In genomic region chr4:25069014-25069413, GRCh38 we compare ENCODE assay signal across 1 cellular context.
A peak's percentile ranks its signal among the peaks of the same experiment; 100 is the strongest.
TF ChIP-seq lines count a peak whose summit lies in the region.

No MANE protein-coding gene starts in this region.

TF ChIP-seq in HepG2, 621 proteins besides CTCF, POLR2A, EP300 and RAD21 (continued from another document and continues in another):
- TF ChIP-seq MAX (IDR thresholded peaks at IDR 0.05) = no peak
- TF ChIP-seq GATAD2A (CRISPR knock-in tag; IDR thresholded peaks at IDR 0.05) = 0 out of 2 replicates have a peak, but pooled peaks have one; percentile 46
- TF ChIP-seq ZBED4 (CRISPR knock-in tag; IDR thresholded peaks at IDR 0.05; ENCODE audit: borderline replicate concordance) = no peak
- no peak for TF ChIP-seq E2F2 (CRISPR knock-in tag; IDR thresholded peaks at IDR 0.05; ENCODE audit: borderline replicate concordance)
- no peak for TF ChIP-seq FOXP1 (IDR thresholded peaks at IDR 0.05)
- TF ChIP-seq FOXP1 (CRISPR knock-in tag; IDR thresholded peaks at IDR 0.05) = peak; percentile 59
- TF ChIP-seq FUBP1 (CRISPR knock-in tag; IDR thresholded peaks at IDR 0.05; ENCODE audit: borderline replicate concordance) = no peak
- TF ChIP-seq ZNF160 (CRISPR knock-in tag; IDR thresholded peaks at IDR 0.05) = no peak
- TF ChIP-seq SMAD1 (CRISPR knock-in tag; IDR thresholded peaks at IDR 0.05; ENCODE audit: borderline replicate concordance, low read depth) = no peak
- TF ChIP-seq ZNF616 (CRISPR knock-in tag; IDR thresholded peaks at IDR 0.05; ENCODE audit: low read depth) = no peak
- no peak for TF ChIP-seq ZBTB7A (CRISPR knock-in tag; IDR thresholded peaks at IDR 0.05)
- TF ChIP-seq HDAC1 (CRISPR knock-in tag; IDR thresholded peaks at IDR 0.05) = no peak
- TF ChIP-seq TMF1 (CRISPR knock-in tag; IDR thresholded peaks at IDR 0.05; ENCODE audit: low read depth) = no peak
- no peak for TF ChIP-seq PRMT3 (CRISPR knock-in tag; IDR thresholded peaks at IDR 0.05; ENCODE audit: borderline replicate concordance, low read depth)
- no peak for TF ChIP-seq HNRNPH1 (optimal IDR thresholded peaks at IDR 0.05; ENCODE audit: low read depth, low read length)
- TF ChIP-seq ZNF18 (CRISPR knock-in tag; IDR thresholded peaks at IDR 0.05; ENCODE audit: insufficient replicate concordance) = no peak
- TF ChIP-seq ZNF12 (CRISPR knock-in tag; IDR thresholded peaks at IDR 0.05) = 0 out of 2 replicates have a peak, but pooled peaks have one; percentile 31
- TF ChIP-seq HNF4A (CRISPR knock-in tag; IDR thresholded peaks at IDR 0.05) = no peak
- TF ChIP-seq SOX13 (IDR thresholded peaks at IDR 0.05) = peak; percentile 59; the same call in 1 of the 2 replicates
- peak in 1 of 2 experiments; percentile 87; a peak in 2 of 4 replicates for TF ChIP-seq SOX13 (CRISPR knock-in tag; conservative IDR thresholded peaks at IDR 0.05 in 1 of 2, IDR thresholded peaks at IDR 0.05 in 1 of 2)
- TF ChIP-seq HES4 (CRISPR knock-in tag; IDR thresholded peaks at IDR 0.05; ENCODE audit: borderline replicate concordance) = no peak
- TF ChIP-seq TRIM24 (CRISPR knock-in tag; IDR thresholded peaks at IDR 0.05) = no peak
- TF ChIP-seq ZNF207 (IDR thresholded peaks at IDR 0.05; ENCODE audit: borderline replicate concordance) = no peak
- TF ChIP-seq ETS1 (CRISPR knock-in tag; IDR thresholded peaks at IDR 0.05) = no peak
- TF ChIP-seq NR3C1 (CRISPR knock-in tag; IDR thresholded peaks at IDR 0.05) = no peak
- TF ChIP-seq NR2C2 (CRISPR knock-in tag; IDR thresholded peaks at IDR 0.05; ENCODE audit: borderline replicate concordance) = 0 out of 2 replicates have a peak, but pooled peaks have one; percentile 25
- no peak for TF ChIP-seq HOXA9 (CRISPR knock-in tag; IDR thresholded peaks at IDR 0.05; ENCODE audit: borderline replicate concordance)
- no peak for TF ChIP-seq ZNF513 (CRISPR knock-in tag; conservative IDR thresholded peaks at IDR 0.05)
- no peak for TF ChIP-seq ZNF337 (CRISPR knock-in tag; IDR thresholded peaks at IDR 0.05; ENCODE audit: borderline replicate concordance, low read depth)
- no peak for TF ChIP-seq AFF4 (CRISPR knock-in tag; IDR thresholded peaks at IDR 0.05)
- peak; percentile 58 for TF ChIP-seq TEAD3 (CRISPR knock-in tag; optimal IDR thresholded peaks at IDR 0.05; ENCODE audit: borderline replicate concordance)
- no peak for TF ChIP-seq ZNF749 (CRISPR knock-in tag; IDR thresholded peaks at IDR 0.05; ENCODE audit: borderline replicate concordance)
- TF ChIP-seq ZNF326 (CRISPR knock-in tag; IDR thresholded peaks at IDR 0.05; ENCODE audit: borderline replicate concordance) = no peak
- no peak for TF ChIP-seq TBX3 (IDR thresholded peaks at IDR 0.05; ENCODE audit: borderline replicate concordance)
- no peak for TF ChIP-seq CENPX (CRISPR knock-in tag; IDR thresholded peaks at IDR 0.05)
- TF ChIP-seq HCFC1 (IDR thresholded peaks at IDR 0.05; ENCODE audit: low read depth, low read length) = no peak
- no peak for TF ChIP-seq ZNF790 (CRISPR knock-in tag; IDR thresholded peaks at IDR 0.05; ENCODE audit: borderline replicate concordance)
- no peak for TF ChIP-seq CEBPZ (IDR thresholded peaks at IDR 0.05; ENCODE audit: low read length)
- peak; percentile 60 for TF ChIP-seq NR2F6 (IDR thresholded peaks at IDR 0.05)
- peak; percentile 70 for TF ChIP-seq NR2F6 (CRISPR knock-in tag; IDR thresholded peaks at IDR 0.05)
- peak; percentile 32; the same call in 1 of the 2 replicates for TF ChIP-seq RXRA (CRISPR knock-in tag; IDR thresholded peaks at IDR 0.05)
